8 cellular contexts compared by ENCODE assay signal in the genomic region with DNA sequence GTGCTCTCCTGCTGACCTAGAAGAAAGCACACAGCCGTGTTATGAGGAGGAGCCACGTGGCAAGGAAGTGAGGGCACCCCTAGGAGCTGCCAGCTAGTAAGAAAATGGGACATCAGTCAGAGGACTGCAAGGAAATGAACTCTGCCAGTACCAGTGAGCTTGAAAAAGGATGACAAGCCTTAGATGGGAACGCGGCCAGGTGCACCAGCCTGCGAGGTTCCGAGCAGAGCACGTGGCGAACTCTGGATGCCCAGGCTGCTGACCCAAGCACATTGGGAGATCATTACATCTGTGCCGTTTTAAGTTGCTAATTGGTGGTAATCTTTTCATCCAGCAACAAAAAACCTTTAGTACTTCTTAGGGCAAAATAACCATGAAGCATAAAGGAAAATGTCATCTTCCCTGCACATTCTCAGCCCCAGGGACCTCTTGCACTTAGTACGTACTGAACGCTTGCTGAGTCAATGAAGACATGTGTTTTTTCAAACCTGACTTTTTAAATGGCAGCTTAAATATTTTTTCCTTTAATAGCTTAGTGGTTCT.
DNase-seq lines count a peak whose midpoint lies in the region; ATAC-seq lines count a peak whose summit lies in the region.

No MANE protein-coding gene starts in this region.

- H3K9me3 ChIP-seq in HUES6 (ENCODE audit: control insufficient read depth, insufficient read depth, low read depth, low read length) (no peaks in the 10 kb centered on the region), subcutaneous abdominal adipose tissue (ENCODE audit: control insufficient read depth in 5 of 5, low read length in 5 of 5) (no peaks in the 10 kb centered on the region)

- no peak for DNase-seq in activated CD4-positive, CD25-positive, alpha-beta regulatory T cell treated with anti-CD3 and anti-CD28 coated beads, Interleukin-2, amount 50 U/mL, for 72 hours
- DNase-seq in amniotic stem cell (lab: John Stamatoyannopoulos, UW): peak; percentile 53
- peak; percentile 62 for DNase-seq in islet precursor cell
- no peak for DNase-seq in NCI-H1417 treated with DMSO at 0.1 percent for 48 hours (lab: John Stamatoyannopoulos, UW)

- H3K36me3 ChIP-seq in HUES6 (ENCODE audit: control insufficient read depth, insufficient read depth, low read length) (peaks cover 10% of the 10 kb centered on the region), subcutaneous abdominal adipose tissue (ENCODE audit: control insufficient read depth in 5 of 5, insufficient read depth in 5 of 5, low read length in 5 of 5) (no peaks in the 10 kb centered on the region)

- H3K27me3 ChIP-seq in HUES6 (ENCODE audit: control insufficient read depth, insufficient read depth, low read length) (no peaks in the 10 kb centered on the region), subcutaneous abdominal adipose tissue (ENCODE audit: control insufficient read depth in 5 of 5, insufficient read depth in 4 of 5, low read length in 5 of 5) (no peaks in the 10 kb centered on the region)

- peak overlapping the region; percentile 38 for H3K9ac ChIP-seq in HUES6 (ENCODE audit: low read length)
- H3K9ac ChIP-seq in subcutaneous abdominal adipose tissue (ENCODE audit: low read length in 5 of 5): peak overlapping the region in 2 of 5 donors; percentile 6 to 9

- peak overlapping the region; percentile 79; the same call in 1 of the 2 replicates for H3K27ac ChIP-seq in HUES6 (ENCODE audit: low read depth, low read length)
- peak overlapping the region; percentile 89 for H3K27ac ChIP-seq in subcutaneous abdominal adipose tissue (ENCODE audit: low read depth, low read length)

- peak; percentile 9 to 11 for ATAC-seq in activated CD4-positive, CD25-positive, alpha-beta regulatory T cell treated with anti-CD3 and anti-CD28 coated beads, Interleukin-2, amount 50 U/mL, for 24 hours
- ATAC-seq in HG02840 (IDR thresholded peaks at IDR 0.05; ENCODE audit: low FRiP score, unreplicated experiment): no peak

- H3K4me1 ChIP-seq in HUES6 (ENCODE audit: control insufficient read depth, insufficient read depth, low read length) (peaks cover 37% of the 10 kb centered on the region), subcutaneous abdominal adipose tissue (ENCODE audit: control insufficient read depth in 5 of 5, insufficient read depth in 5 of 5, low read length in 5 of 5) (peaks cover 9 to 54% (median 49%) of the 10 kb centered on the region in 5 donors)

- H3K4me3 ChIP-seq in HUES6 (ENCODE audit: low read depth, low read length) (no peak overlapping the region), subcutaneous abdominal adipose tissue (ENCODE audit: low read depth in 1 of 5, low read length in 5 of 5) (no peak overlapping the region)

Comparison
In these comparisons a context has a peak if more than half of its experiments do, and no peak if none do; other contexts are left out.
1. DNase-seq: peak in amniotic stem cell (single experiment) and islet precursor cell (single experiment); none in activated CD4-positive, CD25-positive, alpha-beta regulatory T cell treated with anti-CD3 and anti-CD28 coated beads, Interleukin-2, amount 50 U/mL, for 72 hours (single experiment) and NCI-H1417 treated with DMSO at 0.1 percent for 48 hours (single experiment).